ENCODE assay signal across 11 cellular contexts in the genomic region with DNA sequence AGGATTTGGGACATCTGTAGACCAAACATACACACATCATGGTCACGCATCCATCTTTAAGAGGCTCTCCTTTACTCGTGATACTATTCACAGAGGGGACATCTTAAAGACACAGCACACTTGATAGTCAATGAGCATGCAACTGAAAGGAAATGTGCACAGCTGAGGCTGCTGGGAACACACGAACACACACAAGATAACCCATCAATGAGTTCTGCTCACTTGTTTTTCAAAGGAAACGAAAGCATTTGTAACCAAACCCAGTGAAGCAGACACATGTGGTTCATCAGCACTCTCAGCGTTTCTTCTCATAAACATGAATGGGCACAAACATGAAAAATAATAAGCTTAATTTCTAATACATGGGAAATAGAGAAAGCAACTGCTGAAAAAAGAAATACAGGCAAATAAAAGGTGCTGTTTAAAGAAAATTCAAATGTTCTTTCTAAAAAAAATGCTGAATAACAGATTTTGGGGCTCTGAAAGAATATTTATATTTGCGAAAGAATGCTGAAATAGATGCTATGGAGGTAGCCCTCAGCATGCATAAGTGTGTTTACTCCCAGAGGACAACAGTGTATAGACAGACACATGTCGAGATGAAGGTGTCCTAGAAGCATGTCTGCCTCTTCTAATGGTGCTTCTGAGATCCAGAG. TPM values are rescaled to one million over a fixed set of nuclear protein-coding genes. Genes with fewer than 3 reads are reported as not detected.
A peak's percentile ranks its signal among the peaks of the same experiment; 100 is the strongest.
DNase-seq lines count a peak whose midpoint lies in the region; ATAC-seq lines count a peak whose summit lies in the region.
"Had no signal": no experiment of that assay in that cellular context is flagged by ENCODE, and none has a peak within 500 bp of the region (broad histone marks: within the 10 kb centered on the region; RNA-seq: fewer than 3 reads in every experiment).

No MANE protein-coding gene starts in this region.

- CTCF ChIA-PET in activated CD8-positive, alpha-beta T cell treated with anti-CD3 and anti-CD28 coated beads, Interleukin-2, amount 10 ng/mL, durations not matched to agents 7 days and 5 days (lab: Charles Lee) = interaction anchor here (1.2 to 2.2 kb wide), 4 partner anchors 9 to 309 kb away, joined by 3 to 10 read pairs (median 6); no protein-coding TSS in a partner anchor

- ATAC-seq in GM18508 (IDR thresholded peaks at IDR 0.05; ENCODE audit: insufficient read depth, unreplicated experiment) = peak; percentile 62
- ATAC-seq in GM19463 (IDR thresholded peaks at IDR 0.05; ENCODE audit: unreplicated experiment) = peak; percentile 85
- peak; percentile 90 for ATAC-seq in HG02981 (IDR thresholded peaks at IDR 0.05; ENCODE audit: unreplicated experiment)
- peak; percentile 73 for ATAC-seq in activated CD8-positive, alpha-beta T cell treated with anti-CD3 and anti-CD28 coated beads, Interleukin-2, amount 10 ng/mL, durations not matched to agents 7 days and 5 days

- peak overlapping the region; percentile 30 for H3K27ac Mint-ChIP-seq in activated CD8-positive, alpha-beta T cell treated with anti-CD3 and anti-CD28 coated beads, Interleukin-2, amount 10 ng/mL, durations not matched to agents 7 days and 5 days
- H3K27ac Mint-ChIP-seq: stimulated activated naive CD8-positive, alpha-beta T cell treated with anti-CD3 and anti-CD28 coated beads, Interleukin-15, Interleukin-2, amounts not matched to agents 100 ng/mL and 50 ng/mL, for 24 hours had no signal

- POLR2A ChIA-PET in activated CD8-positive, alpha-beta T cell treated with anti-CD3 and anti-CD28 coated beads, Interleukin-2, amount 10 ng/mL, durations not matched to agents 7 days and 5 days (lab: Charles Lee) = no interaction called here

- no peak overlapping the region for H3K4me3 Mint-ChIP-seq in activated CD8-positive, alpha-beta T cell treated with anti-CD3 and anti-CD28 coated beads, Interleukin-2, amount 10 ng/mL, durations not matched to agents 7 days and 5 days
- H3K4me3 Mint-ChIP-seq: stimulated activated naive CD8-positive, alpha-beta T cell treated with anti-CD3 and anti-CD28 coated beads, Interleukin-15, Interleukin-2, amounts not matched to agents 100 ng/mL and 50 ng/mL, for 24 hours had no signal

- DNase-seq in activated CD8-positive, alpha-beta T cell treated with anti-CD3 and anti-CD28 coated beads, Interleukin-2, amount 10 ng/mL, durations not matched to agents 7 days and 5 days = peak; percentile 33
- DNase-seq in NCI-H2107 treated with DMSO at 0.1 percent for 48 hours (lab: John Stamatoyannopoulos, UW; ENCODE audit: unreplicated experiment) = no peak
- DNase-seq in kidney glomerular epithelial cell (lab: John Stamatoyannopoulos, UW) = no peak
- DNase-seq in H4 (ENCODE audit: low spot score) = no peak
- DNase-seq in NCI-H446 (lab: John Stamatoyannopoulos, UW) = no peak
- DNase-seq: DMS 273 treated with DMSO at 0.1 percent for 48 hours, NCI-H1092 treated with DMSO at 0.1 percent for 48 hours had no signal

- peaks cover 17% of the 10 kb centered on the region for H3K4me1 Mint-ChIP-seq in activated CD8-positive, alpha-beta T cell treated with anti-CD3 and anti-CD28 coated beads, Interleukin-2, amount 10 ng/mL, durations not matched to agents 7 days and 5 days (ENCODE audit: low read depth)

- no peaks in the 10 kb centered on the region for H3K9me3 Mint-ChIP-seq in activated CD8-positive, alpha-beta T cell treated with anti-CD3 and anti-CD28 coated beads, Interleukin-2, amount 10 ng/mL, durations not matched to agents 7 days and 5 days (ENCODE audit: insufficient read depth)

- H3K27me3 Mint-ChIP-seq in activated CD8-positive, alpha-beta T cell treated with anti-CD3 and anti-CD28 coated beads, Interleukin-2, amount 10 ng/mL, durations not matched to agents 7 days and 5 days (ENCODE audit: low read depth) = no peaks in the 10 kb centered on the region
- H3K27me3 Mint-ChIP-seq: stimulated activated naive CD8-positive, alpha-beta T cell treated with anti-CD3 and anti-CD28 coated beads, Interleukin-15, Interleukin-2, amounts not matched to agents 100 ng/mL and 50 ng/mL, for 24 hours had no signal

- H3K36me3 Mint-ChIP-seq in activated CD8-positive, alpha-beta T cell treated with anti-CD3 and anti-CD28 coated beads, Interleukin-2, amount 10 ng/mL, durations not matched to agents 7 days and 5 days (ENCODE audit: low read depth) = no peaks in the 10 kb centered on the region

RNA-seq across cellular contexts. Expression of a gene that starts 59.7 kb away (rescaled TPM):
- not detected for total RNA-seq in activated CD8-positive, alpha-beta T cell treated with anti-CD3 and anti-CD28 coated beads, Interleukin-2, amount 10 ng/mL, durations not matched to agents 7 days and 5 days
- total RNA-seq in H4 (2014; rRNA removed; shearing (Covaris generic)) = 2.3 and 3.2 TPM in 2 replicates
